ENCODE assay signal across 8 cellular contexts in the genomic region with DNA sequence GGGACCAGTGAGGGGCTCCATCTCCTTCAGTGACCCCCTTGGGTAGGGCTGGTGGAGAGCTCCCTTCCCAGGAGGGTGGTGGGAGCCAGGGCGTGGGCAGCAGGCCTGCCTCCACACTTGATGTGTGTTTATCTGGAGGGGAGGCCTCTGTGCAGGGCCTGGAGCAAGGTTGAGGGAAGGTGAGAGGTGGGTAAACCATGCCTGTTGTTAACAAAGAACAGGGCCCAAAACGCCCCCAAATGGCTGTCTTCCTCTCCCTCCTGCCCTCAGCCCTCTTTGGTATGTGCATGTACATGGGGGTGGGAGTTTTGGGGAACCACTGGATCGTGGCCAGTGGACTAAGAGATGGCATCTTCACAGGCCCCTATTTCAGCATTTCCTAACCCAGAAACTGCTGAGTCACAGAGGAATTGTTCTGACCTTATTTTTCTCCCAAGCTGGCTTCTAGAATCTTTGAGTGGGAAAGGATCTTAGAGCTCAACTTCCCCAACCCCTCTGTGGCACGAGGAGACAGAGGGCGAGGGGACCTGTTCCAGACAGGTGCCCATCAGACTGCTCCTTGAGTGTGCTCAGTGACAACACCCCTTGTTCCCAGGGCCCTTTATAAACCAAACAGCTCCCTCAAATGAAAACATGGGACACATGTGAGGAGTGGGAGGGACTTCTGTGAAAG. TPM values are rescaled to one million over a fixed set of nuclear protein-coding genes. Genes with fewer than 3 reads are reported as not detected.
DNase-seq lines count a peak whose midpoint lies in the region; TF ChIP-seq lines count a peak whose summit lies in the region.
"Had no signal": no experiment of that assay in that cellular context is flagged by ENCODE, and none has a peak within 500 bp of the region (broad histone marks: within the 10 kb centered on the region; RNA-seq: fewer than 3 reads in every experiment).

No MANE protein-coding gene starts in this region.

- in situ Hi-C loops in HAP-1 (cut with MboI; ENCODE audit: low sequenced_read_pairs), result loop anchor here (10.0 kb wide), 2 partner anchors 62 to 122 kb away; no protein-coding TSS in a partner anchor

- H3K4me2 ChIP-seq in skeletal muscle satellite cell (ENCODE audit: low read length), result no peak overlapping the region

- no peaks in the 10 kb centered on the region for H3K9me3 ChIP-seq in skeletal muscle satellite cell (replicated peaks; ENCODE audit: low read length)
- H3K9me3 ChIP-seq in HAP-1, result no peaks in the 10 kb centered on the region

- H3K36me3 ChIP-seq in skeletal muscle satellite cell (ENCODE audit: insufficient read depth, low read length), result peaks cover 6% of the 10 kb centered on the region
- H3K36me3 ChIP-seq in HAP-1 (replicated peaks), result peaks cover 5% of the 10 kb centered on the region; the same call in 1 of the 2 replicates

- no peaks in the 10 kb centered on the region for H3K27me3 ChIP-seq in skeletal muscle satellite cell (ENCODE audit: control insufficient read depth, insufficient read depth, low read length)
- H3K27me3 ChIP-seq in HAP-1 (ENCODE audit: low read depth), result no peaks in the 10 kb centered on the region

- H3K4me1 ChIP-seq in skeletal muscle satellite cell (ENCODE audit: control insufficient read depth, insufficient read depth, low read length), result peaks cover 51% of the 10 kb centered on the region
- peaks cover 18% of the 10 kb centered on the region for H3K4me1 ChIP-seq in HAP-1

- H3K4me3 ChIP-seq in fibroblast of mammary gland (ENCODE audit: control insufficient read depth, low read depth, low read length), result no peak overlapping the region
- no peak overlapping the region for H3K4me3 ChIP-seq in skeletal muscle satellite cell (ENCODE audit: low read length)
- H3K4me3 ChIP-seq in HAP-1, result no peak overlapping the region
- H3K4me3 ChIP-seq: GM12878 had no signal

- DNase-seq in CMK (ENCODE audit: low read depth), result peak; percentile 58
- peak; percentile 75 for DNase-seq in OCI-M1 (lab: John Stamatoyannopoulos, UW)
- DNase-seq in fibroblast of mammary gland (ENCODE audit: low read depth), result peak; percentile 50
- DNase-seq in kidney tubule cell (ENCODE audit: low spot score), result no peak
- no peak for DNase-seq in HAP-1 (ENCODE audit: low spot score in 2 of 2)
- DNase-seq in globus pallidus (ENCODE audit: low spot score), result no peak

- TF ChIP-seq CTCF in fibroblast of mammary gland (conservative IDR thresholded peaks at IDR 0.05; ENCODE audit: control insufficient read depth, insufficient read depth, low read depth, low read length), result no peak

- H3K9ac ChIP-seq in skeletal muscle satellite cell (ENCODE audit: low read depth, low read length), result peak overlapping the region; percentile 36

RNA-seq across cellular contexts. Expression of a gene that starts 3.6 kb away (rescaled TPM):
- 3.9 and 12.2 TPM in 2 replicates for total RNA-seq in skeletal muscle satellite cell (2012; rRNA removed)

RNA-seq across cellular contexts. Expression of a gene that starts 17.9 kb away (rescaled TPM):
- 1.1 and 2.3 TPM in 2 replicates for total RNA-seq in skeletal muscle satellite cell (2012; rRNA removed)

RNA-seq across cellular contexts. Expression of a gene that starts 43.1 kb away (rescaled TPM):
- 26.9 and 39.5 TPM in 2 replicates for total RNA-seq in skeletal muscle satellite cell (2012; rRNA removed)

RNA-seq across cellular contexts. Expression of a gene that starts 51.3 kb away (rescaled TPM):
- total RNA-seq in skeletal muscle satellite cell (2012; rRNA removed), result 0.22 and 0.25 TPM in 2 replicates

Comparison
In these comparisons a context has a peak if more than half of its experiments do, and no peak if none do; other contexts are left out.
1. DNase-seq: peak in CMK (single experiment), OCI-M1 (single experiment) and fibroblast of mammary gland (single experiment); none in kidney tubule cell (single experiment), HAP-1 (0 of 2) and globus pallidus (single experiment).